In the genomic region with DNA sequence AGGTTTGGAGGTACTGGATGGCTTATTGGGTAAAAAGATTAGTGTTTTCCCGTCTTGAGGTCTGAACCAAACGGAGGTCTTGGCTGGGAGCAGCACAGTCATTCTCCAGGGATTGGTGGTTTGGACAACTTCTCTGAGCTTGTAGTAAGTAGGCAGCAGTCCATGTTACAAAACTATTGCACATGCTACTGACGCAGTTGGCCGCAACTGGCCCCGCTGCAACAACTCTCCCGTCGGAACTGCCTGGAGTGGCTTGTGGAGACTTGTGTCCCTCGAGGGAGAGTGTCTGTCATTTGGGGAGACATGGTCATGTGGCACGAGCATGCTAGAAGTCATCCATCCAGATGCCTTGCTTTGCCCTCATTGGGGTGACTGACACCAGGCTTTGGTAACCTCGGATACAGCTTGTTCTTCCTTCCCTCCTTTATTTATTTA, we compare ENCODE assay signal across 14 cellular contexts.
DNase-seq lines count a peak whose midpoint lies in the region; ATAC-seq and TF ChIP-seq lines count a peak whose summit lies in the region.
"Had no signal": no experiment of that assay in that cellular context is flagged by ENCODE, and none has a peak within 500 bp of the region (broad histone marks: within the 10 kb centered on the region; RNA-seq: fewer than 3 reads in every experiment).

No MANE protein-coding gene starts in this region.

- H3K27me3 ChIP-seq in GM23248 (replicated peaks; ENCODE audit: insufficient read depth), result no peaks in the 10 kb centered on the region
- H3K27me3 ChIP-seq in right cardiac atrium (ENCODE audit: control insufficient read depth, insufficient read depth), result no peaks in the 10 kb centered on the region
- H3K27me3 ChIP-seq in hepatocyte, result no peaks in the 10 kb centered on the region
- H3K27me3 ChIP-seq: upper lobe of left lung had no signal

- intact Hi-C loops in right cardiac atrium (cut with DNase I), result loop anchor here in 2 of 4 donors (5.0 kb wide), 3 partner anchors 107 to 397 kb away; no protein-coding TSS in a partner anchor

- H3K4me1 ChIP-seq in GM23248 (ENCODE audit: insufficient read depth) (peaks cover 14% of the 10 kb centered on the region), right cardiac atrium (ENCODE audit: control insufficient read depth, insufficient read depth, low read length) (peaks cover 40% of the 10 kb centered on the region), hepatocyte (ENCODE audit: insufficient read depth) (peaks cover 49% of the 10 kb centered on the region)

- H3K79me2 ChIP-seq in GM23248 (ENCODE audit: insufficient read depth) (no peaks in the 10 kb centered on the region), hepatocyte (no peaks in the 10 kb centered on the region)

- H3K27ac Mint-ChIP-seq in stimulated activated effector memory CD8-positive, alpha-beta T cell treated with anti-CD3 and anti-CD28 coated beads, Interleukin-12 subunit alpha, Interleukin-12 subunit beta, amount 100 ng/mL, for 72 hours, result peak overlapping the region; percentile 26

- WGBS in GM23248 (ENCODE audit: low coverage in 1 of 2, low lambda C conversion rate in 2 of 2, missing lambda C conversion rate in 2 of 2), 2 experiments, result 15 to 16% methylated on average over 10 of the region's 10 CpGs
- 55% methylated on average over 10 of the region's 10 CpGs for WGBS in right cardiac atrium
- WGBS in hepatocyte (ENCODE audit: low lambda C conversion rate, missing lambda C conversion rate), result 92% methylated on average over 10 of the region's 10 CpGs

- H3K4me1 Mint-ChIP-seq in stimulated activated effector memory CD8-positive, alpha-beta T cell treated with anti-CD3 and anti-CD28 coated beads, Interleukin-12 subunit alpha, Interleukin-12 subunit beta, amount 100 ng/mL, for 72 hours, result peaks cover 16% of the 10 kb centered on the region

- H3K36me3 ChIP-seq in GM23248 (ENCODE audit: low read depth) (no peaks in the 10 kb centered on the region), hepatocyte (replicated peaks; ENCODE audit: insufficient read depth, low read depth) (no peaks in the 10 kb centered on the region)
- H3K36me3 ChIP-seq: upper lobe of left lung had no signal

- H3K9me3 Mint-ChIP-seq in stimulated activated effector memory CD8-positive, alpha-beta T cell treated with anti-CD3 and anti-CD28 coated beads, Interleukin-12 subunit alpha, Interleukin-12 subunit beta, amount 100 ng/mL, for 72 hours, result no peaks in the 10 kb centered on the region
- H3K9me3 Mint-ChIP-seq: activated T-cell treated with anti-CD3 and anti-CD28 coated beads, Interleukin-2, amount 50 U/mL, for 4 hours had no signal

- no peak overlapping the region for H3K4me3 Mint-ChIP-seq in stimulated activated effector memory CD8-positive, alpha-beta T cell treated with anti-CD3 and anti-CD28 coated beads, Interleukin-12 subunit alpha, Interleukin-12 subunit beta, amount 100 ng/mL, for 72 hours
- H3K4me3 Mint-ChIP-seq: activated T-cell treated with anti-CD3 and anti-CD28 coated beads, Interleukin-2, amount 50 U/mL, for 4 hours had no signal

- no peak overlapping the region for H3K4me3 ChIP-seq in GM23248
- H3K4me3 ChIP-seq in coronary artery, result peak overlapping the region; percentile 5
- H3K4me3 ChIP-seq in right cardiac atrium (ENCODE audit: low read length), result no peak overlapping the region
- no peak overlapping the region for H3K4me3 ChIP-seq in hepatocyte
- H3K4me3 ChIP-seq: upper lobe of left lung had no signal

- in situ Hi-C loops in GM23248 (cut with MboI), result no loop called here

- H3K9ac ChIP-seq in GM23248, result no peak overlapping the region

- H3K27ac ChIP-seq in GM23248 (no peak overlapping the region), coronary artery (peak overlapping the region; percentile 91), right cardiac atrium (ENCODE audit: low read length) (peak overlapping the region; percentile 95), hepatocyte (no peak overlapping the region)

- H2AFZ ChIP-seq in GM23248, result no peak overlapping the region
- H2AFZ ChIP-seq in hepatocyte, result no peak overlapping the region

- no peaks in the 10 kb centered on the region for H3K9me2 ChIP-seq in GM23248 (ENCODE audit: insufficient read depth)
- H3K9me2 ChIP-seq in hepatocyte (replicated peaks; ENCODE audit: insufficient read depth), result no peaks in the 10 kb centered on the region

- no peaks in the 10 kb centered on the region for H3K36me3 Mint-ChIP-seq in stimulated activated effector memory CD8-positive, alpha-beta T cell treated with anti-CD3 and anti-CD28 coated beads, Interleukin-12 subunit alpha, Interleukin-12 subunit beta, amount 100 ng/mL, for 72 hours

- ATAC-seq in right cardiac atrium (peak; percentile 67 to 75), HG02798 (IDR thresholded peaks at IDR 0.05; ENCODE audit: poor library complexity, unreplicated experiment) (no peak)
- no peak for ATAC-seq in stimulated activated effector memory CD8-positive, alpha-beta T cell treated with anti-CD3 and anti-CD28 coated beads, Interleukin-12 subunit alpha, Interleukin-12 subunit beta, amount 100 ng/mL, for 72 hours
- ATAC-seq: activated T-cell treated with anti-CD3 and anti-CD28 coated beads, Interleukin-2, amount 50 U/mL, for 4 hours; left colon had no signal

- CTCF ChIA-PET in HEK293T (lab: Yijun Ruan, JAX), result no interaction called here

- H4K20me1 ChIP-seq in GM23248 (ENCODE audit: insufficient read depth) (no peaks in the 10 kb centered on the region), hepatocyte (ENCODE audit: insufficient read depth, poor library complexity, severe bottlenecking) (no peaks in the 10 kb centered on the region)

- DNase-seq in GM23248 (peak; percentile 92), coronary artery (ENCODE audit: low spot score) (peak; percentile 99), right cardiac atrium (peak; percentile 86 to 93 (median 91)), HEK293T (ENCODE audit: extremely low spot score) (no peak), activated gamma-delta T cell (lab: John Stamatoyannopoulos, UW) (no peak), hepatocyte (ENCODE audit: low spot score) (no peak)
- no peak for DNase-seq in stimulated activated effector memory CD8-positive, alpha-beta T cell treated with anti-CD3 and anti-CD28 coated beads, Interleukin-12 subunit alpha, Interleukin-12 subunit beta, amount 100 ng/mL, for 72 hours (ENCODE audit: low spot score in 2 of 2)
- DNase-seq: activated T-cell treated with anti-CD3 and anti-CD28 coated beads, Interleukin-2, amount 50 U/mL, for 4 hours; AML-193; MV-4-11; NCI-H510A treated with DMSO at 0.1 percent for 48 hours had no signal

- H3K4me2 ChIP-seq in GM23248 (ENCODE audit: unreplicated experiment) (peak overlapping the region; percentile 48), hepatocyte (no peak overlapping the region)

- TF ChIP-seq CTCF in coronary artery (IDR thresholded peaks at IDR 0.05) (no peak), hepatocyte (IDR thresholded peaks at IDR 0.05; ENCODE audit: poor library complexity) (no peak)

- POLR2A ChIA-PET in HEK293T (lab: Yijun Ruan, JAX), result no interaction called here

- 0 out of 2 replicates have a peak, but pooled peaks cover 7% of the 10 kb centered on the region for H3F3A ChIP-seq in GM23248 (ENCODE audit: insufficient read depth)

- no peaks in the 10 kb centered on the region for H3K9me3 ChIP-seq in GM23248 (ENCODE audit: low read depth)
- no peaks in the 10 kb centered on the region for H3K9me3 ChIP-seq in right cardiac atrium (ENCODE audit: control insufficient read depth, low read length)
- no peaks in the 10 kb centered on the region for H3K9me3 ChIP-seq in hepatocyte (ENCODE audit: low read depth)
- H3K9me3 ChIP-seq: upper lobe of left lung had no signal

TF ChIP-seq in HEK293T, 16 proteins besides CTCF, POLR2A, EP300 and RAD21:
- no peak for TF ChIP-seq BHLHE40 (IDR thresholded peaks at IDR 0.05; ENCODE audit: borderline replicate concordance)
- TF ChIP-seq HDGF (IDR thresholded peaks at IDR 0.05; ENCODE audit: borderline replicate concordance), result no peak
- no peak for TF ChIP-seq CTBP1 (IDR thresholded peaks at IDR 0.05; ENCODE audit: borderline replicate concordance)
- TF ChIP-seq ARNT (IDR thresholded peaks at IDR 0.05), result no peak
- TF ChIP-seq LEF1 (IDR thresholded peaks at IDR 0.05; ENCODE audit: borderline replicate concordance), result no peak
- TF ChIP-seq, protein P1, sequence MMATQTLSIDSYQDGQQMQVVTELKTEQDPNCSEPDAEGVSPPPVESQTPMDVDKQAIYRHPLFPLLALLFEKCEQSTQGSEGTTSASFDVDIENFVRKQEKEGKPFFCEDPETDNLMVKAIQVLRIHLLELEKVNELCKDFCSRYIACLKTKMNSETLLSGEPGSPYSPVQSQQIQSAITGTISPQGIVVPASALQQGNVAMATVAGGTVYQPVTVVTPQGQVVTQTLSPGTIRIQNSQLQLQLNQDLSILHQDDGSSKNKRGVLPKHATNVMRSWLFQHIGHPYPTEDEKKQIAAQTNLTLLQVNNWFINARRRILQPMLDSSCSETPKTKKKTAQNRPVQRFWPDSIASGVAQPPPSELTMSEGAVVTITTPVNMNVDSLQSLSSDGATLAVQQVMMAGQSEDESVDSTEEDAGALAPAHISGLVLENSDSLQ (IDR thresholded peaks at IDR 0.05), result no peak

Comparison
In these comparisons a context has a peak if more than half of its experiments do, and no peak if none do; other contexts are left out.
1. DNase-seq: peak in GM23248 (single experiment), coronary artery (single experiment) and right cardiac atrium (3 of 3); none in stimulated activated effector memory CD8-positive, alpha-beta T cell treated with anti-CD3 and anti-CD28 coated beads, Interleukin-12 subunit alpha, Interleukin-12 subunit beta, amount 100 ng/mL, for 72 hours (0 of 2), HEK293T (single experiment), activated gamma-delta T cell (single experiment) and hepatocyte (single experiment).
2. H3K27ac ChIP-seq: peak in coronary artery (2 of 2) and right cardiac atrium (single experiment); none in GM23248 (single experiment) and hepatocyte (single experiment).
3. ATAC-seq: peak in right cardiac atrium (2 of 2); none in stimulated activated effector memory CD8-positive, alpha-beta T cell treated with anti-CD3 and anti-CD28 coated beads, Interleukin-12 subunit alpha, Interleukin-12 subunit beta, amount 100 ng/mL, for 72 hours (single experiment) and HG02798 (single experiment).